ENCODE assay signal across 9 cellular contexts in genomic region chr11:1763796-1764661, GRCh38. TPM values are rescaled to one million over a fixed set of nuclear protein-coding genes. Genes with fewer than 3 reads are reported as not detected.
DNase-seq lines count a peak whose midpoint lies in the region; ATAC-seq, FAIRE-seq and TF ChIP-seq lines count a peak whose summit lies in the region.
"Had no signal": no experiment of that assay in that cellular context is flagged by ENCODE, and none has a peak within 500 bp of the region (broad histone marks: within the 10 kb centered on the region; RNA-seq: fewer than 3 reads in every experiment).

Gene CTSD, minus strand, starts transcription at chr11:1763927. Its CDS starts 68 bp downstream, at chr11:1763859.

- H3K27ac ChIP-seq in kidney (ENCODE audit: low read depth in 2 of 2, low read length in 2 of 2): peak within 1 kb of the TSS; percentile 95 to 99

- H3K9me3 ChIP-seq in kidney (ENCODE audit: control insufficient read depth in 1 of 2, low read length in 2 of 2): no peaks in the 10 kb centered on the region

- peak within 1 kb of the TSS; percentile 74 to 77 for H3K4me3 ChIP-seq in kidney (ENCODE audit: low read length in 2 of 2)

- no peak for FAIRE-seq in kidney (lab: Jason Lieb, UNC)
- FAIRE-seq: G401.6 had no signal

- ATAC-seq in HG02852 (IDR thresholded peaks at IDR 0.05; ENCODE audit: unreplicated experiment): peak; percentile 78

- no peak for TF ChIP-seq CTCF in kidney (IDR thresholded peaks at IDR 0.05; ENCODE audit: borderline replicate concordance, extremely low read depth, insufficient read depth)

- intact Hi-C loops in kidney (cut with DNase I): no loop called here

- peak within 1 kb of the TSS; percentile 68 to 97 for H3K9ac ChIP-seq in kidney (ENCODE audit: low read length in 2 of 2)

- peaks cover 2 to 8% of the 10 kb centered on the region in 2 donors for H3K36me3 ChIP-seq in kidney (ENCODE audit: control insufficient read depth in 1 of 2, insufficient read depth in 2 of 2, low read length in 2 of 2)

- DNase-seq in NCI-H1436 (lab: John Stamatoyannopoulos, UW): peak; percentile 69
- DNase-seq in NCI-H1436 treated with DMSO at 0.1 percent for 48 hours (lab: John Stamatoyannopoulos, UW): no peak
- peak; percentile 16 for DNase-seq in NCI-H2107 treated with DMSO at 0.1 percent for 48 hours (lab: John Stamatoyannopoulos, UW; ENCODE audit: unreplicated experiment)
- peak; percentile 78 for DNase-seq in activated CD4-positive, CD25-positive, alpha-beta regulatory T cell treated with anti-CD3 and anti-CD28 coated beads, Interleukin-2, amount 50 U/mL, for 16 hours (ENCODE audit: low read depth, low spot score)
- DNase-seq in central memory CD4-positive, alpha-beta T cell: peak; percentile 81
- DNase-seq in kidney: peak; percentile 97
- peak; percentile 81 to 91 for DNase-seq in stimulated activated CD4-positive, alpha-beta T cell treated with anti-CD3 and anti-CD28 coated beads, Interleukin-15, amount 100 ng/mL, for 1 hour (ENCODE audit: low read depth in 1 of 2, low spot score in 1 of 2)

- H3K4me1 ChIP-seq in kidney (ENCODE audit: control insufficient read depth in 1 of 2, insufficient read depth in 1 of 2, low read depth in 1 of 2, low read length in 2 of 2): peaks cover 31 to 44% of the 10 kb centered on the region in 2 donors

RNA-seq across cellular contexts. Expression of gene CTSD, which starts in this region (rescaled TPM):
- 2,183 TPM for total RNA-seq in kidney
- polyA plus RNA-seq in kidney (ENCODE audit: insufficient read depth, low read depth, low replicate concordance): 2,764 TPM
